Comparison of ENCODE assay signal across 8 cellular contexts in the genomic region with DNA sequence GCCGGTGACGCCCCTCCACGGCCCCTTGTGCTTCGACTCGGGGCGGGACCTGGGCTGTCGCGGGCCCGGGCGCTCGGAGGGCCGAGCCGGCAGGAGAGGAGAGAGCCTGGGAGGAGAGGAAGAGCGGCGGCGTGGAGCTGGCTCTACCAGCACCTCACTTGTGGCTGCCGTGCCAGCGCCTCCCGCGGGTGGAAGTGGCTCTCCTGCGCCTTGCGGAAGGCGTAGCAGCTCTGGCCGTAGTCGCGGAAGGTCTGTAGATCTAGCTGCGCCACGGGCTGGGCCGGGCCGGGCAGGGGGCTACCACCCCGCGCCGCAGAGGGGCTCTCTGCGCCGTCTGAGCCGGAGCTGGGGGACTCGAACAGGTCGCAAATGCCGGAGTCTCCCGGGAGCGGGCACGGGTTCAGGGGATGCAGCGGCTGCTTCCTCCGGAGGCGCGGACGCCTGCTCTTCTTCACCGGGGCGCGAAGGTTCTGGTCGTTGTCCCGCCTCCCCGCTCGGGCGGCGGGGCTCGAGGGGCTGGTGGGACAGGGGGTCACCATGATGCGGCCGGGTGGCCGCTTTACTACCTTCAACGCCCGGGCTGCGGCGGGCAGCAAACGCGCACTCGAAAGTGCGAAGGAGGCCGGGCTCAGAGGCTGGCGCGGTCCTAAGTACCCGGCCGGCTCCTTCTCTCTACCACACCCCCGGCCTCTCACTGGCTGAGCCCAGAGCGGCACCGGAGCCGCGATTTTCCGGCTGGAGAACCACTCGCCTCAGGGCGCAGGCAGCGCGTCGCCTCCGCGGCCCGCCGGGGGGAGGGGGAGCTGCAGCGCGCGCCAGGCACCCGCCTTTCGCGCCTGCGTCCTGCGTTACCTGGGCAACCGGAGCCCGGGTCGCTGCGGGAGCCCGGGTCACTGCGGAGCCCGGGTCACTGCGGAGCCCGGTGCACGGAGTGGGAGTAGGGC.
DNase-seq lines count a peak whose midpoint lies in the region; ATAC-seq, FAIRE-seq and TF ChIP-seq lines count a peak whose summit lies in the region.

Gene CCNO, minus strand, starts transcription at position 624 of the 944 bp plus-strand sequence. Its CDS starts 85 bp downstream, at position 539.

- no peaks in the 10 kb centered on the region for H3K36me3 Mint-ChIP-seq in effector memory CD8-positive, alpha-beta T cell (ENCODE audit: insufficient read depth)
- no peaks in the 10 kb centered on the region for H3K36me3 Mint-ChIP-seq in memory B cell
- H3K36me3 Mint-ChIP-seq in stimulated activated effector memory CD8-positive, alpha-beta T cell treated with anti-CD3 and anti-CD28 coated beads, Interleukin-12 subunit alpha, Interleukin-12 subunit beta, amount 100 ng/mL, for 72 hours, result peaks cover 2% of the 10 kb centered on the region

- H3K27ac ChIP-seq in 22Rv1, result peak within 1 kb of the TSS; percentile 71

- H3K27ac Mint-ChIP-seq in effector memory CD8-positive, alpha-beta T cell, result peak within 1 kb of the TSS in 1 of 2 donors; percentile 72
- peak within 1 kb of the TSS; percentile 58 for H3K27ac Mint-ChIP-seq in memory B cell
- no peak within 1 kb of the TSS for H3K27ac Mint-ChIP-seq in stimulated activated effector memory CD8-positive, alpha-beta T cell treated with anti-CD3 and anti-CD28 coated beads, Interleukin-12 subunit alpha, Interleukin-12 subunit beta, amount 100 ng/mL, for 72 hours

- H3K4me3 Mint-ChIP-seq in effector memory CD8-positive, alpha-beta T cell, result peak within 1 kb of the TSS; percentile 90 to 94
- H3K4me3 Mint-ChIP-seq in memory B cell, result peak within 1 kb of the TSS; percentile 87
- H3K4me3 Mint-ChIP-seq in stimulated activated effector memory CD8-positive, alpha-beta T cell treated with anti-CD3 and anti-CD28 coated beads, Interleukin-12 subunit alpha, Interleukin-12 subunit beta, amount 100 ng/mL, for 72 hours, result peak within 1 kb of the TSS; percentile 92

- peak; percentile 31 for TF ChIP-seq CTCF in 22Rv1 (IDR thresholded peaks at IDR 0.05)

- DNase-seq in GM18507 (ENCODE audit: extremely low spot score, insufficient read length, low read depth) (no peak), NCI-H446 (lab: John Stamatoyannopoulos, UW) (peak; percentile 66 to 89), memory B cell (ENCODE audit: low spot score in 2 of 2) (peak; percentile 50 to 59)
- peak; percentile 75 for DNase-seq in activated CD4-positive, alpha-beta T cell treated with anti-CD3 and anti-CD28 coated beads for 48 hours
- peak; percentile 41 to 51 (median 49) for DNase-seq in effector memory CD8-positive, alpha-beta T cell
- DNase-seq in stimulated activated effector memory CD8-positive, alpha-beta T cell treated with anti-CD3 and anti-CD28 coated beads, Interleukin-12 subunit alpha, Interleukin-12 subunit beta, amount 100 ng/mL, for 72 hours (ENCODE audit: low spot score in 2 of 2), result peak; percentile 41 to 74

- ATAC-seq in HG03175 (IDR thresholded peaks at IDR 0.05; ENCODE audit: unreplicated experiment), result peak; percentile 58
- peak; percentile 80 for ATAC-seq in effector memory CD8-positive, alpha-beta T cell (replicated peaks)
- ATAC-seq in memory B cell (ENCODE audit: low read depth), result peak; percentile 65
- peak; percentile 84 for ATAC-seq in stimulated activated effector memory CD8-positive, alpha-beta T cell treated with anti-CD3 and anti-CD28 coated beads, Interleukin-12 subunit alpha, Interleukin-12 subunit beta, amount 100 ng/mL, for 72 hours

- H3K27me3 Mint-ChIP-seq in effector memory CD8-positive, alpha-beta T cell, result peaks cover 75 to 83% of the 10 kb centered on the region in 2 donors
- peaks cover 34% of the 10 kb centered on the region for H3K27me3 Mint-ChIP-seq in memory B cell

- H3K4me1 Mint-ChIP-seq in effector memory CD8-positive, alpha-beta T cell (ENCODE audit: low read depth in 2 of 2), result peaks cover 24 to 28% of the 10 kb centered on the region in 2 donors
- peaks cover 19% of the 10 kb centered on the region for H3K4me1 Mint-ChIP-seq in memory B cell
- peaks cover 47% of the 10 kb centered on the region for H3K4me1 Mint-ChIP-seq in stimulated activated effector memory CD8-positive, alpha-beta T cell treated with anti-CD3 and anti-CD28 coated beads, Interleukin-12 subunit alpha, Interleukin-12 subunit beta, amount 100 ng/mL, for 72 hours

- FAIRE-seq in GM18507 (lab: Jason Lieb, UNC), result peak; percentile 49

- H3K9me3 Mint-ChIP-seq in effector memory CD8-positive, alpha-beta T cell, result no peaks in the 10 kb centered on the region
- H3K9me3 Mint-ChIP-seq in memory B cell, result no peaks in the 10 kb centered on the region
- no peaks in the 10 kb centered on the region for H3K9me3 Mint-ChIP-seq in stimulated activated effector memory CD8-positive, alpha-beta T cell treated with anti-CD3 and anti-CD28 coated beads, Interleukin-12 subunit alpha, Interleukin-12 subunit beta, amount 100 ng/mL, for 72 hours
